Comparison of ENCODE assay signal across 1 cellular context in the genomic region with DNA sequence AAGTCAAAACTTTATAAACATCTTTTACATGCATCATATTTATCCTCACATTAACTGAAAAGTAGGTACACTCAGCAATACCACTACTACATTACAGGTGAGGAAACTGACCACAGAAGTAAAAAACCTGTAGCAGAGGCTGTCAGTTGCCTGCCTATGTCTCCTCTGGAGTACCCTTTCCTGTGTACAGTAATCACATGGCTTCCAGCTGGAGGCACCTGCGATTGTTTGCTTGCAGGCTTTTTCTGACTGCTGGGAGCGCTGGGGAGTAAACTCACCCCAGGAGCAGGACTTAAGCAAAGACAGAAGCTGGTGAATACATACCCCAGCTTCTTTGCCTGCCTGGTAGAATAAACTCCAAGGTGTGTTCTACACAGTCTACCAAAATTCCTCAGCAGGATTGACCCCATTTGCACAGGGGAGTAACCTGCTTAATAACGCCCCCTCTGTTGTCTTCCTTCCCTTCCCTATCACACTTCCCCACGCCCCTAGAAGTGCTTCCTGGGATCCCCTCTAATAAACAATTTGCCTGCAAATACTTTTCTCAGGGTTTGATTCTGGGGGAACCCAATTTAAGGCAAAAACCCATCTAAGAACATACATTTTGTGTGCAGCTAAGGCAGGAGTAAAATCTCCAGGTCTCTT.
TF ChIP-seq lines count a peak whose summit lies in the region.

No MANE protein-coding gene starts in this region.

TF ChIP-seq in WTC11, 78 proteins besides CTCF, POLR2A, EP300 and RAD21 (continued from another document):
- TF ChIP-seq ARID4B (CRISPR knock-in tag; IDR thresholded peaks at IDR 0.05; ENCODE audit: borderline replicate concordance) (no peak), ELF4 (CRISPR knock-in tag; IDR thresholded peaks at IDR 0.05; ENCODE audit: low read depth) (no peak), ZNF317 (CRISPR knock-in tag; IDR thresholded peaks at IDR 0.05; ENCODE audit: borderline replicate concordance, low read depth) (no peak), TP53 (CRISPR knock-in tag; IDR thresholded peaks at IDR 0.05) (no peak), ZNF263 (CRISPR knock-in tag; IDR thresholded peaks at IDR 0.05; ENCODE audit: low read depth) (no peak), SMAD4 (CRISPR knock-in tag; IDR thresholded peaks at IDR 0.05) (no peak), PRRX2 (CRISPR knock-in tag; IDR thresholded peaks at IDR 0.05) (no peak), JUN (CRISPR knock-in tag; IDR thresholded peaks at IDR 0.05) (no peak), RELA (CRISPR knock-in tag; IDR thresholded peaks at IDR 0.05; ENCODE audit: borderline replicate concordance) (no peak), E2F1 (CRISPR knock-in tag; IDR thresholded peaks at IDR 0.05) (no peak), AR (CRISPR knock-in tag; IDR thresholded peaks at IDR 0.05) (no peak)
- TF ChIP-seq, protein P1, sequence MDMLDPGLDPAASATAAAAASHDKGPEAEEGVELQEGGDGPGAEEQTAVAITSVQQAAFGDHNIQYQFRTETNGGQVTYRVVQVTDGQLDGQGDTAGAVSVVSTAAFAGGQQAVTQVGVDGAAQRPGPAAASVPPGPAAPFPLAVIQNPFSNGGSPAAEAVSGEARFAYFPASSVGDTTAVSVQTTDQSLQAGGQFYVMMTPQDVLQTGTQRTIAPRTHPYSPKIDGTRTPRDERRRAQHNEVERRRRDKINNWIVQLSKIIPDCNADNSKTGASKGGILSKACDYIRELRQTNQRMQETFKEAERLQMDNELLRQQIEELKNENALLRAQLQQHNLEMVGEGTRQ (CRISPR knock-in tag; IDR thresholded peaks at IDR 0.05): no peak
- TF ChIP-seq, protein P2, sequence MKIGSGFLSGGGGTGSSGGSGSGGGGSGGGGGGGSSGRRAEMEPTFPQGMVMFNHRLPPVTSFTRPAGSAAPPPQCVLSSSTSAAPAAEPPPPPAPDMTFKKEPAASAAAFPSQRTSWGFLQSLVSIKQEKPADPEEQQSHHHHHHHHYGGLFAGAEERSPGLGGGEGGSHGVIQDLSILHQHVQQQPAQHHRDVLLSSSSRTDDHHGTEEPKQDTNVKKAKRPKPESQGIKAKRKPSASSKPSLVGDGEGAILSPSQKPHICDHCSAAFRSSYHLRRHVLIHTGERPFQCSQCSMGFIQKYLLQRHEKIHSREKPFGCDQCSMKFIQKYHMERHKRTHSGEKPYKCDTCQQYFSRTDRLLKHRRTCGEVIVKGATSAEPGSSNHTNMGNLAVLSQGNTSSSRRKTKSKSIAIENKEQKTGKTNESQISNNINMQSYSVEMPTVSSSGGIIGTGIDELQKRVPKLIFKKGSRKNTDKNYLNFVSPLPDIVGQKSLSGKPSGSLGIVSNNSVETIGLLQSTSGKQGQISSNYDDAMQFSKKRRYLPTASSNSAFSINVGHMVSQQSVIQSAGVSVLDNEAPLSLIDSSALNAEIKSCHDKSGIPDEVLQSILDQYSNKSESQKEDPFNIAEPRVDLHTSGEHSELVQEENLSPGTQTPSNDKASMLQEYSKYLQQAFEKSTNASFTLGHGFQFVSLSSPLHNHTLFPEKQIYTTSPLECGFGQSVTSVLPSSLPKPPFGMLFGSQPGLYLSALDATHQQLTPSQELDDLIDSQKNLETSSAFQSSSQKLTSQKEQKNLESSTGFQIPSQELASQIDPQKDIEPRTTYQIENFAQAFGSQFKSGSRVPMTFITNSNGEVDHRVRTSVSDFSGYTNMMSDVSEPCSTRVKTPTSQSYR (CRISPR knock-in tag; IDR thresholded peaks at IDR 0.05): no peak
- TF ChIP-seq, protein P3, sequence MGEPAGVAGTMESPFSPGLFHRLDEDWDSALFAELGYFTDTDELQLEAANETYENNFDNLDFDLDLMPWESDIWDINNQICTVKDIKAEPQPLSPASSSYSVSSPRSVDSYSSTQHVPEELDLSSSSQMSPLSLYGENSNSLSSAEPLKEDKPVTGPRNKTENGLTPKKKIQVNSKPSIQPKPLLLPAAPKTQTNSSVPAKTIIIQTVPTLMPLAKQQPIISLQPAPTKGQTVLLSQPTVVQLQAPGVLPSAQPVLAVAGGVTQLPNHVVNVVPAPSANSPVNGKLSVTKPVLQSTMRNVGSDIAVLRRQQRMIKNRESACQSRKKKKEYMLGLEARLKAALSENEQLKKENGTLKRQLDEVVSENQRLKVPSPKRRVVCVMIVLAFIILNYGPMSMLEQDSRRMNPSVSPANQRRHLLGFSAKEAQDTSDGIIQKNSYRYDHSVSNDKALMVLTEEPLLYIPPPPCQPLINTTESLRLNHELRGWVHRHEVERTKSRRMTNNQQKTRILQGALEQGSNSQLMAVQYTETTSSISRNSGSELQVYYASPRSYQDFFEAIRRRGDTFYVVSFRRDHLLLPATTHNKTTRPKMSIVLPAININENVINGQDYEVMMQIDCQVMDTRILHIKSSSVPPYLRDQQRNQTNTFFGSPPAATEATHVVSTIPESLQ (CRISPR knock-in tag; IDR thresholded peaks at IDR 0.05): no peak
- TF ChIP-seq, protein P4, sequence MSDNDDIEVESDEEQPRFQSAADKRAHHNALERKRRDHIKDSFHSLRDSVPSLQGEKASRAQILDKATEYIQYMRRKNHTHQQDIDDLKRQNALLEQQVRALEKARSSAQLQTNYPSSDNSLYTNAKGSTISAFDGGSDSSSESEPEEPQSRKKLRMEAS (CRISPR knock-in tag; IDR thresholded peaks at IDR 0.05): no peak
- TF ChIP-seq, protein P5, sequence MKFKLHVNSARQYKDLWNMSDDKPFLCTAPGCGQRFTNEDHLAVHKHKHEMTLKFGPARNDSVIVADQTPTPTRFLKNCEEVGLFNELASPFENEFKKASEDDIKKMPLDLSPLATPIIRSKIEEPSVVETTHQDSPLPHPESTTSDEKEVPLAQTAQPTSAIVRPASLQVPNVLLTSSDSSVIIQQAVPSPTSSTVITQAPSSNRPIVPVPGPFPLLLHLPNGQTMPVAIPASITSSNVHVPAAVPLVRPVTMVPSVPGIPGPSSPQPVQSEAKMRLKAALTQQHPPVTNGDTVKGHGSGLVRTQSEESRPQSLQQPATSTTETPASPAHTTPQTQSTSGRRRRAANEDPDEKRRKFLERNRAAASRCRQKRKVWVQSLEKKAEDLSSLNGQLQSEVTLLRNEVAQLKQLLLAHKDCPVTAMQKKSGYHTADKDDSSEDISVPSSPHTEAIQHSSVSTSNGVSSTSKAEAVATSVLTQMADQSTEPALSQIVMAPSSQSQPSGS (CRISPR knock-in tag; IDR thresholded peaks at IDR 0.05; ENCODE audit: borderline replicate concordance, low read depth): no peak
